ENCODE assay signal across 1 cellular context in the genomic region with DNA sequence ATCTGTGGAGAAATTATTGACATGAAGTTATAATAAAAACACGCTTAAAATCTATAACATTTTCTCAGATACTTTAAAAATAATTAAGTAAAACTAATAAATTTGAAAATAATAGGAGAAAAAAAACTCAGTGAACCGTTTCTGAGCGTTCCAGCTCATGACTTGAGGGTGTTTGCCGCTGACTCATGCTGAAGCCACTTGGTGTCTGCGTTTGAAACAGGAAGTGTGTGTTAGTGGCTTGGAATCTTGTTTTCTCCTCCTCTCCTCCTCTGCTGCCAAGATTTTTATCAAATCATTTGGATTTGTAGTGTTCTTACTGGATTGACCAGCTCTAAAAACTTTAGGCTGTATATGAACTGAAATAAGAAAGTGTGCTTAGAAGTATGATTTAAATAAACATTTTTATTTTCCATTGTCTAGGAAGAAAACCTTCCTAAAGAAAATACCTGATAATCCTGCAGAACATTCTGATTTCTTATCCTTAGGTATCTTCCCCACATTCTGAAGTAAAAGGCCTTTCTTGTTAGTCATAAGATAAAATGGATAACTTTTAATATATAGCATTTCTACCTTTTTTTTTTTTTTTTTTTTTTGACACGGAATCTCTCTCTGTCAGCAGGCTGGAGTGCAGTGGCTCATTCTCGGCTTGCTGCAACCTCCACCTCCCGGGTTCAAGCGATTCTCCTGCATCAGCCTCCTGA.
TF ChIP-seq lines count a peak whose summit lies in the region.

No MANE protein-coding gene starts in this region.

TF ChIP-seq in K562, 482 proteins besides CTCF, POLR2A, EP300 and RAD21 (continued from another document and continues in another):
- TF ChIP-seq RB1 (IDR thresholded peaks at IDR 0.05; ENCODE audit: low read depth), result no peak
- TF ChIP-seq STAT5B (CRISPR knock-in tag; IDR thresholded peaks at IDR 0.05), result no peak
- TF ChIP-seq ZNF316 (IDR thresholded peaks at IDR 0.05), result peak; percentile 91
- 0 out of 2 replicates have a peak, but pooled peaks have one; percentile 9 for TF ChIP-seq TCF3 (CRISPR knock-in tag; IDR thresholded peaks at IDR 0.05)
- TF ChIP-seq PRMT5 (CRISPR knock-in tag; IDR thresholded peaks at IDR 0.05), result no peak
- TF ChIP-seq CREM (IDR thresholded peaks at IDR 0.05; ENCODE audit: low read depth), result peak; percentile 70
- peak; percentile 23; the same call in 1 of the 2 replicates for TF ChIP-seq MTA1 (IDR thresholded peaks at IDR 0.05; ENCODE audit: borderline replicate concordance)
- peak; percentile 88 for TF ChIP-seq SMARCE1 (IDR thresholded peaks at IDR 0.05)
- peak in 1 of 2 experiments; percentile 40; a peak in 1 of 4 replicates for TF ChIP-seq TBL1XR1 (IDR thresholded peaks at IDR 0.05; ENCODE audit: low read length in 2 of 2)
- no peak for TF ChIP-seq ZKSCAN3 (CRISPR knock-in tag; IDR thresholded peaks at IDR 0.05)
- TF ChIP-seq, protein P1, sequence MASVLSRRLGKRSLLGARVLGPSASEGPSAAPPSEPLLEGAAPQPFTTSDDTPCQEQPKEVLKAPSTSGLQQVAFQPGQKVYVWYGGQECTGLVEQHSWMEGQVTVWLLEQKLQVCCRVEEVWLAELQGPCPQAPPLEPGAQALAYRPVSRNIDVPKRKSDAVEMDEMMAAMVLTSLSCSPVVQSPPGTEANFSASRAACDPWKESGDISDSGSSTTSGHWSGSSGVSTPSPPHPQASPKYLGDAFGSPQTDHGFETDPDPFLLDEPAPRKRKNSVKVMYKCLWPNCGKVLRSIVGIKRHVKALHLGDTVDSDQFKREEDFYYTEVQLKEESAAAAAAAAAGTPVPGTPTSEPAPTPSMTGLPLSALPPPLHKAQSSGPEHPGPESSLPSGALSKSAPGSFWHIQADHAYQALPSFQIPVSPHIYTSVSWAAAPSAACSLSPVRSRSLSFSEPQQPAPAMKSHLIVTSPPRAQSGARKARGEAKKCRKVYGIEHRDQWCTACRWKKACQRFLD (CRISPR knock-in tag; IDR thresholded peaks at IDR 0.05), result peak; percentile 76; the same call in 1 of the 2 replicates
- peak; percentile 68 for TF ChIP-seq EP400 (IDR thresholded peaks at IDR 0.05)
- no peak for TF ChIP-seq ZNF133 (CRISPR knock-in tag; IDR thresholded peaks at IDR 0.05)
- peak; percentile 18; the same call in 1 of the 2 replicates for TF ChIP-seq ZZZ3 (IDR thresholded peaks at IDR 0.05)
- TF ChIP-seq ZNF174 (CRISPR knock-in tag; IDR thresholded peaks at IDR 0.05), result no peak
- peak; percentile 88 for TF ChIP-seq MAFK (IDR thresholded peaks at IDR 0.05; ENCODE audit: low read length)
- TF ChIP-seq PCBP2 (IDR thresholded peaks at IDR 0.05; ENCODE audit: low read depth, low read length, poor library complexity, severe bottlenecking), result no peak
- TF ChIP-seq, protein P2, sequence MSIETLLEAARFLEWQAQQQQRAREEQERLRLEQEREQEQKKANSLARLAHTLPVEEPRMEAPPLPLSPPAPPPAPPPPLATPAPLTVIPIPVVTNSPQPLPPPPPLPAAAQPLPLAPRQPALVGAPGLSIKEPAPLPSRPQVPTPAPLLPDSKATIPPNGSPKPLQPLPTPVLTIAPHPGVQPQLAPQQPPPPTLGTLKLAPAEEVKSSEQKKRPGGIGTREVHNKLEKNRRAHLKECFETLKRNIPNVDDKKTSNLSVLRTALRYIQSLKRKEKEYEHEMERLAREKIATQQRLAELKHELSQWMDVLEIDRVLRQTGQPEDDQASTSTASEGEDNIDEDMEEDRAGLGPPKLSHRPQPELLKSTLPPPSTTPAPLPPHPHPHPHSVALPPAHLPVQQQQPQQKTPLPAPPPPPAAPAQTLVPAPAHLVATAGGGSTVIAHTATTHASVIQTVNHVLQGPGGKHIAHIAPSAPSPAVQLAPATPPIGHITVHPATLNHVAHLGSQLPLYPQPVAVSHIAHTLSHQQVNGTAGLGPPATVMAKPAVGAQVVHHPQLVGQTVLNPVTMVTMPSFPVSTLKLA (conservative IDR thresholded peaks at IDR 0.05), result peak; percentile 48 to 70; a peak in 2 of 4 replicates
- TF ChIP-seq TEAD4 (IDR thresholded peaks at IDR 0.05; ENCODE audit: low read length), result peak; percentile 68
- no peak for TF ChIP-seq TEAD4 (CRISPR knock-in tag; IDR thresholded peaks at IDR 0.05; ENCODE audit: borderline replicate concordance)
- no peak for TF ChIP-seq RBM15 (IDR thresholded peaks at IDR 0.05; ENCODE audit: insufficient read depth, low read length)
- TF ChIP-seq LARP7 (IDR thresholded peaks at IDR 0.05), result no peak; the same call in 1 of the 2 replicates
- no peak for TF ChIP-seq CTBP1 (IDR thresholded peaks at IDR 0.05; ENCODE audit: borderline replicate concordance)
- TF ChIP-seq, protein P3, sequence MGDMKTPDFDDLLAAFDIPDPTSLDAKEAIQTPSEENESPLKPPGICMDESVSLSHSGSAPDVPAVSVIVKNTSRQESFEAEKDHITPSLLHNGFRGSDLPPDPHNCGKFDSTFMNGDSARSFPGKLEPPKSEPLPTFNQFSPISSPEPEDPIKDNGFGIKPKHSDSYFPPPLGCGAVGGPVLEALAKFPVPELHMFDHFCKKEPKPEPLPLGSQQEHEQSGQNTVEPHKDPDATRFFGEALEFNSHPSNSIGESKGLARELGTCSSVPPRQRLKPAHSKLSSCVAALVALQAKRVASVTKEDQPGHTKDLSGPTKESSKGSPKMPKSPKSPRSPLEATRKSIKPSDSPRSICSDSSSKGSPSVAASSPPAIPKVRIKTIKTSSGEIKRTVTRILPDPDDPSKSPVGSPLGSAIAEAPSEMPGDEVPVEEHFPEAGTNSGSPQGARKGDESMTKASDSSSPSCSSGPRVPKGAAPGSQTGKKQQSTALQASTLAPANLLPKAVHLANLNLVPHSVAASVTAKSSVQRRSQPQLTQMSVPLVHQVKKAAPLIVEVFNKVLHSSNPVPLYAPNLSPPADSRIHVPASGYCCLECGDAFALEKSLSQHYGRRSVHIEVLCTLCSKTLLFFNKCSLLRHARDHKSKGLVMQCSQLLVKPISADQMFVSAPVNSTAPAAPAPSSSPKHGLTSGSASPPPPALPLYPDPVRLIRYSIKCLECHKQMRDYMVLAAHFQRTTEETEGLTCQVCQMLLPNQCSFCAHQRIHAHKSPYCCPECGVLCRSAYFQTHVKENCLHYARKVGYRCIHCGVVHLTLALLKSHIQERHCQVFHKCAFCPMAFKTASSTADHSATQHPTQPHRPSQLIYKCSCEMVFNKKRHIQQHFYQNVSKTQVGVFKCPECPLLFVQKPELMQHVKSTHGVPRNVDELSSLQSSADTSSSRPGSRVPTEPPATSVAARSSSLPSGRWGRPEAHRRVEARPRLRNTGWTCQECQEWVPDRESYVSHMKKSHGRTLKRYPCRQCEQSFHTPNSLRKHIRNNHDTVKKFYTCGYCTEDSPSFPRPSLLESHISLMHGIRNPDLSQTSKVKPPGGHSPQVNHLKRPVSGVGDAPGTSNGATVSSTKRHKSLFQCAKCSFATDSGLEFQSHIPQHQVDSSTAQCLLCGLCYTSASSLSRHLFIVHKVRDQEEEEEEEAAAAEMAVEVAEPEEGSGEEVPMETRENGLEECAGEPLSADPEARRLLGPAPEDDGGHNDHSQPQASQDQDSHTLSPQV (IDR thresholded peaks at IDR 0.05), result peak; percentile 63
- TF ChIP-seq ETV6 (IDR thresholded peaks at IDR 0.05; ENCODE audit: borderline replicate concordance in 1 of 2, low read depth in 2 of 2, low read length in 1 of 2), result no peak
- TF ChIP-seq ETV6 (CRISPR knock-in tag; IDR thresholded peaks at IDR 0.05; ENCODE audit: borderline replicate concordance), result no peak
- TF ChIP-seq SOX6 (IDR thresholded peaks at IDR 0.05), result peak; percentile 58
- TF ChIP-seq BCL6 (CRISPR knock-in tag; IDR thresholded peaks at IDR 0.05), result no peak
- TF ChIP-seq RBM34 (IDR thresholded peaks at IDR 0.05; ENCODE audit: borderline replicate concordance, insufficient read depth, low read length), result no peak
- no peak for TF ChIP-seq ARHGAP35 (IDR thresholded peaks at IDR 0.05; ENCODE audit: partially characterized antibody)
- TF ChIP-seq ZNF212 (CRISPR knock-in tag; IDR thresholded peaks at IDR 0.05), result no peak
- no peak for TF ChIP-seq KDM4B (IDR thresholded peaks at IDR 0.05; ENCODE audit: borderline replicate concordance in 2 of 2, low read depth in 1 of 2)
- no peak for TF ChIP-seq MCM7 (IDR thresholded peaks at IDR 0.05)
- TF ChIP-seq, protein P4, sequence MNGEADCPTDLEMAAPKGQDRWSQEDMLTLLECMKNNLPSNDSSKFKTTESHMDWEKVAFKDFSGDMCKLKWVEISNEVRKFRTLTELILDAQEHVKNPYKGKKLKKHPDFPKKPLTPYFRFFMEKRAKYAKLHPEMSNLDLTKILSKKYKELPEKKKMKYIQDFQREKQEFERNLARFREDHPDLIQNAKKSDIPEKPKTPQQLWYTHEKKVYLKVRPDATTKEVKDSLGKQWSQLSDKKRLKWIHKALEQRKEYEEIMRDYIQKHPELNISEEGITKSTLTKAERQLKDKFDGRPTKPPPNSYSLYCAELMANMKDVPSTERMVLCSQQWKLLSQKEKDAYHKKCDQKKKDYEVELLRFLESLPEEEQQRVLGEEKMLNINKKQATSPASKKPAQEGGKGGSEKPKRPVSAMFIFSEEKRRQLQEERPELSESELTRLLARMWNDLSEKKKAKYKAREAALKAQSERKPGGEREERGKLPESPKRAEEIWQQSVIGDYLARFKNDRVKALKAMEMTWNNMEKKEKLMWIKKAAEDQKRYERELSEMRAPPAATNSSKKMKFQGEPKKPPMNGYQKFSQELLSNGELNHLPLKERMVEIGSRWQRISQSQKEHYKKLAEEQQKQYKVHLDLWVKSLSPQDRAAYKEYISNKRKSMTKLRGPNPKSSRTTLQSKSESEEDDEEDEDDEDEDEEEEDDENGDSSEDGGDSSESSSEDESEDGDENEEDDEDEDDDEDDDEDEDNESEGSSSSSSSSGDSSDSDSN (IDR thresholded peaks at IDR 0.05; ENCODE audit: borderline replicate concordance in 1 of 2, low read depth in 2 of 2, low read length in 2 of 2), result 0 out of 4 replicates have a peak, but pooled peaks of 1 of the 2 experiments have one; percentile 17
- TF ChIP-seq, protein P5, sequence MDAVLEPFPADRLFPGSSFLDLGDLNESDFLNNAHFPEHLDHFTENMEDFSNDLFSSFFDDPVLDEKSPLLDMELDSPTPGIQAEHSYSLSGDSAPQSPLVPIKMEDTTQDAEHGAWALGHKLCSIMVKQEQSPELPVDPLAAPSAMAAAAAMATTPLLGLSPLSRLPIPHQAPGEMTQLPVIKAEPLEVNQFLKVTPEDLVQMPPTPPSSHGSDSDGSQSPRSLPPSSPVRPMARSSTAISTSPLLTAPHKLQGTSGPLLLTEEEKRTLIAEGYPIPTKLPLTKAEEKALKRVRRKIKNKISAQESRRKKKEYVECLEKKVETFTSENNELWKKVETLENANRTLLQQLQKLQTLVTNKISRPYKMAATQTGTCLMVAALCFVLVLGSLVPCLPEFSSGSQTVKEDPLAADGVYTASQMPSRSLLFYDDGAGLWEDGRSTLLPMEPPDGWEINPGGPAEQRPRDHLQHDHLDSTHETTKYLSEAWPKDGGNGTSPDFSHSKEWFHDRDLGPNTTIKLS (IDR thresholded peaks at IDR 0.05; ENCODE audit: borderline replicate concordance, low read depth), result no peak
- TF ChIP-seq TFAM (CRISPR knock-in tag; conservative IDR thresholded peaks at IDR 0.05), result no peak
- no peak for TF ChIP-seq ZNF766 (CRISPR knock-in tag; conservative IDR thresholded peaks at IDR 0.05)
- no peak for TF ChIP-seq NFXL1 (CRISPR knock-in tag; IDR thresholded peaks at IDR 0.05)
- TF ChIP-seq, protein P6, sequence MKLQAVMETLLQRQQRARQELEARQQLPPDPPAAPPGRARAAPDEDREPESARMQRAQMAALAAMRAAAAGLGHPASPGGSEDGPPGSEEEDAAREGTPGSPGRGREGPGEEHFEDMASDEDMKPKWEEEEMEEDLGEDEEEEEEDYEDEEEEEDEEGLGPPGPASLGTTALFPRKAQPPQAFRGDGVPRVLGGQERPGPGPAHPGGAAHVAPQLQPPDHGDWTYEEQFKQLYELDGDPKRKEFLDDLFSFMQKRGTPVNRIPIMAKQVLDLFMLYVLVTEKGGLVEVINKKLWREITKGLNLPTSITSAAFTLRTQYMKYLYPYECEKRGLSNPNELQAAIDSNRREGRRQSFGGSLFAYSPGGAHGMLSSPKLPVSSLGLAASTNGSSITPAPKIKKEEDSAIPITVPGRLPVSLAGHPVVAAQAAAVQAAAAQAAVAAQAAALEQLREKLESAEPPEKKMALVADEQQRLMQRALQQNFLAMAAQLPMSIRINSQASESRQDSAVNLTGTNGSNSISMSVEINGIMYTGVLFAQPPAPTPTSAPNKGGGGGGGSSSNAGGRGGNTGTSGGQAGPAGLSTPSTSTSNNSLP (IDR thresholded peaks at IDR 0.05; ENCODE audit: borderline replicate concordance, low read depth, low read length), result peak; percentile 75
- TF ChIP-seq CCNT2 (IDR thresholded peaks at IDR 0.05; ENCODE audit: borderline replicate concordance, extremely low read depth, insufficient read length, low read depth, low read length), result peak; percentile 37
- peak; percentile 35 for TF ChIP-seq SMAD4 (CRISPR knock-in tag; conservative IDR thresholded peaks at IDR 0.05)
- TF ChIP-seq, protein P7, sequence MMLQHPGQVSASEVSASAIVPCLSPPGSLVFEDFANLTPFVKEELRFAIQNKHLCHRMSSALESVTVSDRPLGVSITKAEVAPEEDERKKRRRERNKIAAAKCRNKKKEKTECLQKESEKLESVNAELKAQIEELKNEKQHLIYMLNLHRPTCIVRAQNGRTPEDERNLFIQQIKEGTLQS (IDR thresholded peaks at IDR 0.05), result peak; percentile 86
- TF ChIP-seq, protein P7 (CRISPR knock-in tag; conservative IDR thresholded peaks at IDR 0.05), result no peak
- TF ChIP-seq, protein P8, sequence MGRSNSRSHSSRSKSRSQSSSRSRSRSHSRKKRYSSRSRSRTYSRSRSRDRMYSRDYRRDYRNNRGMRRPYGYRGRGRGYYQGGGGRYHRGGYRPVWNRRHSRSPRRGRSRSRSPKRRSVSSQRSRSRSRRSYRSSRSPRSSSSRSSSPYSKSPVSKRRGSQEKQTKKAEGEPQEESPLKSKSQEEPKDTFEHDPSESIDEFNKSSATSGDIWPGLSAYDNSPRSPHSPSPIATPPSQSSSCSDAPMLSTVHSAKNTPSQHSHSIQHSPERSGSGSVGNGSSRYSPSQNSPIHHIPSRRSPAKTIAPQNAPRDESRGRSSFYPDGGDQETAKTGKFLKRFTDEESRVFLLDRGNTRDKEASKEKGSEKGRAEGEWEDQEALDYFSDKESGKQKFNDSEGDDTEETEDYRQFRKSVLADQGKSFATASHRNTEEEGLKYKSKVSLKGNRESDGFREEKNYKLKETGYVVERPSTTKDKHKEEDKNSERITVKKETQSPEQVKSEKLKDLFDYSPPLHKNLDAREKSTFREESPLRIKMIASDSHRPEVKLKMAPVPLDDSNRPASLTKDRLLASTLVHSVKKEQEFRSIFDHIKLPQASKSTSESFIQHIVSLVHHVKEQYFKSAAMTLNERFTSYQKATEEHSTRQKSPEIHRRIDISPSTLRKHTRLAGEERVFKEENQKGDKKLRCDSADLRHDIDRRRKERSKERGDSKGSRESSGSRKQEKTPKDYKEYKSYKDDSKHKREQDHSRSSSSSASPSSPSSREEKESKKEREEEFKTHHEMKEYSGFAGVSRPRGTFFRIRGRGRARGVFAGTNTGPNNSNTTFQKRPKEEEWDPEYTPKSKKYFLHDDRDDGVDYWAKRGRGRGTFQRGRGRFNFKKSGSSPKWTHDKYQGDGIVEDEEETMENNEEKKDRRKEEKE (IDR thresholded peaks at IDR 0.05; ENCODE audit: borderline replicate concordance in 1 of 2, control insufficient read depth in 1 of 2, low read depth in 2 of 2, low read length in 1 of 2), result no peak
- 0 out of 2 replicates have a peak, but pooled peaks have one; percentile 23 for TF ChIP-seq GATA2 (CRISPR knock-in tag; IDR thresholded peaks at IDR 0.05)
- peak; percentile 41 for TF ChIP-seq MEIS2 (IDR thresholded peaks at IDR 0.05; ENCODE audit: partially characterized antibody)
- no peak for TF ChIP-seq TCF7L2 (IDR thresholded peaks at IDR 0.05; ENCODE audit: low read depth, low read length)
- no peak for TF ChIP-seq ZBTB17 (CRISPR knock-in tag; IDR thresholded peaks at IDR 0.05)
